ENCODE assay signal across 9 cellular contexts in the genomic region with DNA sequence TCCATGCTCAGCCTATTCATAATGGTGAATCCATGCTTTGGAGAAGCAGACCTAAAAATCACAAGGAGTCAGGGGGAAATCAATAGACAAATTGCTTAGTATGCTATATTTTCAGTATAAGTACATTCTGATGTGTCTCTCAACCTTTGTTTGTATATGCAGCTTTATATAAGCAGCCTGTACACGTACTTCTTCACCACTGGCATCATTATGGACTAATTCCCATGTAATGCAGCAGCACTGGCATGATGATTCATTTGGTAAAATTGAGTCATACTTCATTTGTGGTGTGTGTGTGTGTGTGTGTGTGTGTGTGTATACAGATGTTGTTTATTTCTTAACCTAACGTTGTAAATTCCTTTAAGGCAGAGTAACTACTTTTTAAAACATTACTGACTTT. TPM values are rescaled to one million over a fixed set of nuclear protein-coding genes. Genes with fewer than 3 reads are reported as not detected.
A peak's percentile ranks its signal among the peaks of the same experiment; 100 is the strongest.
DNase-seq lines count a peak whose midpoint lies in the region; TF ChIP-seq lines count a peak whose summit lies in the region.
"Had no signal": no experiment of that assay in that cellular context is flagged by ENCODE, and none has a peak within 500 bp of the region (broad histone marks: within the 10 kb centered on the region; RNA-seq: fewer than 3 reads in every experiment).

No MANE protein-coding gene starts in this region.

- peak overlapping the region in 3 of 8 donors; percentile 33 to 66 (median 58) for H3K4me3 Mint-ChIP-seq in CD4-positive, alpha-beta memory T cell
- no peak overlapping the region for H3K4me3 Mint-ChIP-seq in glutamatergic neuron (ENCODE audit: unreplicated experiment)
- H3K4me3 Mint-ChIP-seq: activated naive CD8-positive, alpha-beta T cell had no signal

- H3K4me3 ChIP-seq in CD4-positive, alpha-beta memory T cell (ENCODE audit: low read length in 2 of 2) = no peak overlapping the region
- H3K4me3 ChIP-seq in NB4 (ENCODE audit: low read depth, low read length) = no peak overlapping the region
- no peak overlapping the region for H3K4me3 ChIP-seq in mammary epithelial cell (replicated peaks in 1 of 3; ENCODE audit: insufficient read depth in 1 of 3, low read depth in 2 of 3, low read length in 3 of 3)
- no peak overlapping the region for H3K4me3 ChIP-seq in muscle layer of colon (ENCODE audit: low read depth in 1 of 2, low read length in 2 of 2)

- no peaks in the 10 kb centered on the region for H3K27me3 ChIP-seq in CD4-positive, alpha-beta memory T cell (ENCODE audit: insufficient read depth, low read length)
- H3K27me3 ChIP-seq in mammary epithelial cell (ENCODE audit: insufficient read depth, low read length) (no peaks in the 10 kb centered on the region), muscle layer of colon (ENCODE audit: control insufficient read depth in 1 of 2, insufficient read depth in 2 of 2, low read length in 2 of 2) (no peaks in the 10 kb centered on the region)

- H3K27ac ChIP-seq in CD4-positive, alpha-beta memory T cell (ENCODE audit: low read depth, low read length) = no peak overlapping the region
- H3K27ac ChIP-seq in mammary epithelial cell (ENCODE audit: insufficient read depth, low read depth, low read length) (peak overlapping the region; percentile 15), muscle layer of colon (ENCODE audit: low read depth, low read length) (peak overlapping the region; percentile 82)

- CTCF ChIA-PET in CD4-positive, alpha-beta memory T cell (lab: Charles Lee; ENCODE audit: partially characterized antibody) = interaction anchor here (1.1 to 1.9 kb wide), 3 partner anchors 25 to 338 kb away, joined by 3 to 13 read pairs (median 4); no protein-coding TSS in a partner anchor
- CTCF ChIA-PET in mammary epithelial cell (lab: Charles Lee; ENCODE audit: low non-redundant PET) = no interaction called here

- intact Hi-C loops in CD4-positive, alpha-beta memory T cell (cut with micrococcal nuclease) = no loop called here
- intact Hi-C loops in mammary epithelial cell (cut with micrococcal nuclease) = no loop called here

- POLR2A ChIA-PET in CD4-positive, alpha-beta memory T cell (lab: Charles Lee; ENCODE audit: partially characterized antibody) = interaction anchor here (1.2 to 1.6 kb wide), 3 partner anchors 11 to 332 kb away, joined by 5 to 22 read pairs (median 5); a partner anchor contains a TSS

- no peaks in the 10 kb centered on the region for H3K79me2 ChIP-seq in mammary epithelial cell (ENCODE audit: insufficient read depth, low read length)

- in situ Hi-C loops in mammary epithelial cell (cut with MboI; ENCODE audit: low sequenced_read_pairs in 2 of 2) = no loop called here

- peaks cover 33 to 49% (median 40%) of the 10 kb centered on the region in 4 donors for H3K4me1 Mint-ChIP-seq in CD4-positive, alpha-beta memory T cell
- H3K4me1 Mint-ChIP-seq in glutamatergic neuron (ENCODE audit: low read depth, unreplicated experiment) = no peaks in the 10 kb centered on the region

- H3K4me2 ChIP-seq in mammary epithelial cell (ENCODE audit: insufficient read depth, low read depth, low read length) = no peak overlapping the region

- no peaks in the 10 kb centered on the region for H4K20me1 ChIP-seq in mammary epithelial cell (ENCODE audit: insufficient read depth, low read length)

- no peak for TF ChIP-seq CTCF in NB4 (IDR thresholded peaks at IDR 0.05; ENCODE audit: low read depth, low read length)
- no peak for TF ChIP-seq CTCF in mammary epithelial cell (conservative IDR thresholded peaks at IDR 0.05 in 1 of 2, IDR thresholded peaks at IDR 0.05 in 1 of 2; ENCODE audit: extremely low read depth in 1 of 2, insufficient read depth in 1 of 2, low read depth in 1 of 2, low read length in 2 of 2)
- no peak for TF ChIP-seq CTCF in glutamatergic neuron (IDR thresholded peaks at IDR 0.05; ENCODE audit: partially characterized antibody, unreplicated experiment)
- TF ChIP-seq CTCF in GM20000 (IDR thresholded peaks at IDR 0.05; ENCODE audit: extremely low read depth, missing control alignments) = no peak

- H3K27me3 Mint-ChIP-seq in CD4-positive, alpha-beta memory T cell = no peaks in the 10 kb centered on the region
- no peaks in the 10 kb centered on the region for H3K27me3 Mint-ChIP-seq in glutamatergic neuron (ENCODE audit: unreplicated experiment)
- H3K27me3 Mint-ChIP-seq: activated naive CD8-positive, alpha-beta T cell had no signal

- H2AFZ ChIP-seq in mammary epithelial cell (ENCODE audit: low read depth, low read length) = no peak overlapping the region

- H3K36me3 ChIP-seq in CD4-positive, alpha-beta memory T cell (ENCODE audit: insufficient read depth, low read length) = no peaks in the 10 kb centered on the region
- H3K36me3 ChIP-seq in mammary epithelial cell (ENCODE audit: insufficient read depth, low read length) (no peaks in the 10 kb centered on the region), muscle layer of colon (ENCODE audit: insufficient read depth, low read length) (peaks cover 55% of the 10 kb centered on the region)

- TF ChIP-seq POLR2A in NB4 (IDR thresholded peaks at IDR 0.05; ENCODE audit: extremely low read depth, insufficient read length) = no peak

- H3K9ac ChIP-seq in mammary epithelial cell (ENCODE audit: insufficient read depth, low read length) = no peak overlapping the region
- no peak overlapping the region for H3K9ac ChIP-seq in muscle layer of colon (ENCODE audit: low read length)

- BruUV-seq in mammary epithelial cell (replicated peaks; lab: Mats Ljungman, UMichigan) = no TSS peak

- H3K9me3 Mint-ChIP-seq in CD4-positive, alpha-beta memory T cell = no peaks in the 10 kb centered on the region
- no peaks in the 10 kb centered on the region for H3K9me3 Mint-ChIP-seq in glutamatergic neuron (ENCODE audit: unreplicated experiment)

- H3K36me3 Mint-ChIP-seq in CD4-positive, alpha-beta memory T cell = peaks cover 63 to 64% of the 10 kb centered on the region in 2 donors
- no peaks in the 10 kb centered on the region for H3K36me3 Mint-ChIP-seq in glutamatergic neuron (ENCODE audit: unreplicated experiment)

- 0% methylated on average over 2 of the region's 2 CpGs for WGBS in mammary epithelial cell (ENCODE audit: low coverage, missing lambda C conversion rate)

- DNase-seq in CD4-positive, alpha-beta memory T cell = peak in 1 of 5 donors; percentile 52
- DNase-seq in NB4 (ENCODE audit: low read depth) (peak; percentile 57), mammary epithelial cell (peak; percentile 94), glutamatergic neuron (no peak), retina (no peak), GM20000 (ENCODE audit: low spot score) (no peak)
- DNase-seq in effector CD8-positive, alpha-beta T cell (lab: John Stamatoyannopoulos, UW) = no peak

- no peaks in the 10 kb centered on the region for H3K9me3 ChIP-seq in CD4-positive, alpha-beta memory T cell (ENCODE audit: control insufficient read depth in 1 of 2, low read length in 2 of 2)
- no peaks in the 10 kb centered on the region for H3K9me3 ChIP-seq in mammary epithelial cell (replicated peaks; ENCODE audit: insufficient read depth, low read length)
- no peaks in the 10 kb centered on the region for H3K9me3 ChIP-seq in muscle layer of colon (ENCODE audit: low read length)

- peak overlapping the region; percentile 62 to 86 (median 74) for H3K27ac Mint-ChIP-seq in CD4-positive, alpha-beta memory T cell
- no peak overlapping the region for H3K27ac Mint-ChIP-seq in glutamatergic neuron (ENCODE audit: unreplicated experiment)
- H3K27ac Mint-ChIP-seq: activated naive CD8-positive, alpha-beta T cell had no signal

- dilution Hi-C loops in mammary epithelial cell (cut with HindIII; ENCODE audit: low sequenced_read_pairs) = no loop called here

- H3K4me1 ChIP-seq in CD4-positive, alpha-beta memory T cell (ENCODE audit: insufficient read depth, low read length) = peaks cover 38% of the 10 kb centered on the region
- peaks cover 14% of the 10 kb centered on the region for H3K4me1 ChIP-seq in mammary epithelial cell (ENCODE audit: insufficient read depth, low read length)
- peaks cover 28% of the 10 kb centered on the region for H3K4me1 ChIP-seq in muscle layer of colon (ENCODE audit: insufficient read depth, low read length)

RNA-seq across cellular contexts. Expression of a gene that starts 10.9 kb away (rescaled TPM):
- 10 to 100 TPM; 25.5 to 26.9 TPM for total RNA-seq in CD4-positive, alpha-beta memory T cell
- 10 to 100 TPM; 16.2 to 29.2 TPM for polyA plus RNA-seq in CD4-positive, alpha-beta memory T cell
- total RNA-seq in mammary epithelial cell (10 to 100 TPM in 1 of 2 donors, 1 to 10 TPM in 1; 8.2 to 11.5 TPM), glutamatergic neuron (ENCODE audit: unreplicated experiment) (14.2 TPM)
- polyA plus RNA-seq in mammary epithelial cell = 11.5 TPM
- polyA minus RNA-seq in mammary epithelial cell = 3.9 TPM

RNA-seq across cellular contexts. Expression of a gene that starts 59.4 kb away (rescaled TPM):
- under 1 TPM; 0.06 to 0.08 TPM for total RNA-seq in CD4-positive, alpha-beta memory T cell
- polyA plus RNA-seq in CD4-positive, alpha-beta memory T cell = under 1 TPM; 0.05 to 0.21 TPM
- total RNA-seq in mammary epithelial cell = 10 to 100 TPM in 1 of 2 donors, 1 to 10 TPM in 1; 1.2 to 11.0 TPM
- not detected for polyA plus RNA-seq in mammary epithelial cell
- not detected for polyA minus RNA-seq in mammary epithelial cell
- total RNA-seq in glutamatergic neuron (ENCODE audit: unreplicated experiment) = 11.0 TPM

Comparison
In these comparisons a context has a peak if more than half of its experiments do, and no peak if none do; other contexts are left out.
1. DNase-seq: peak in NB4 (single experiment) and mammary epithelial cell (single experiment); none in glutamatergic neuron (single experiment), retina (single experiment), effector CD8-positive, alpha-beta T cell (single experiment) and GM20000 (single experiment).